In genomic region chr11:78932757-78933156, GRCh38 we compare ENCODE assay signal across 7 cellular contexts.
"Had no signal": no experiment of that assay in that cellular context is flagged by ENCODE, and none has a peak within 500 bp of the region (broad histone marks: within the 10 kb centered on the region; RNA-seq: fewer than 3 reads in every experiment).

No MANE protein-coding gene starts in this region.

- H3K4me1 Mint-ChIP-seq: IgD-negative memory B cell had no signal

- H3K27ac Mint-ChIP-seq: IgD-negative memory B cell had no signal

- DNase-seq: IMR-90, KBM-7, KG1 had no signal

- H3K36me3 Mint-ChIP-seq: IgD-negative memory B cell had no signal

- H3K4me3 ChIP-seq: K562 had no signal

- H3K4me3 Mint-ChIP-seq: IgD-negative memory B cell had no signal

- ATAC-seq: HepG2, K562 had no signal

- H3K27ac ChIP-seq: HL-60 had no signal
